ENCODE assay signal across 20 cellular contexts in the genomic region with DNA sequence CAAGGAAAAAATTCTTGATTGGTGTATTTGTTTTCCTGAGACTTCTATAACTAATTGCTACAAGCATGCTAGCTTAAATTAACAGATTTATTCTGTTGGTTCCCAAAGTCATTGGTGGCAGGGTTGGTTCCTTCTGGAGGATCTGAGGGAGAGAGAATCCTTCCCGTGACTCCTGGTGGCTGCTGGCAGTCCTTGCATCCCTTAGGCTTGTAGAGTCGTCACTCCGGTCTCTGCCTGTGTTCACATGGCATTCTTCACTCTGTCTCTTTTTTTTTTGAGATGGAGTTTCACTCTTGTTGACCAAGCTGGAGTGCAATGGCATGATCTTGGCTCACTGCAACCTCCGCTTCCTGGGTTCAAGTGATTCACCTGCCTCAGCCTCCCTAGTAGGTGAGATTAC. TPM values are rescaled to one million over a fixed set of nuclear protein-coding genes. Genes with fewer than 3 reads are reported as not detected.
DNase-seq lines count a peak whose midpoint lies in the region; ATAC-seq and TF ChIP-seq lines count a peak whose summit lies in the region.
"Had no signal": no experiment of that assay in that cellular context is flagged by ENCODE, and none has a peak within 500 bp of the region (broad histone marks: within the 10 kb centered on the region; RNA-seq: fewer than 3 reads in every experiment).

No MANE protein-coding gene starts in this region.

- 83 to 87% (median 86%) methylated on average over 4 of the region's 4 CpGs for WGBS in heart left ventricle, 4 donors
- 97% methylated on average over 4 of the region's 4 CpGs for WGBS in smooth muscle cell (ENCODE audit: low lambda C conversion rate)

- no peak overlapping the region for H2AFZ ChIP-seq in smooth muscle cell (ENCODE audit: low read depth)

- no peaks in the 10 kb centered on the region for H3K27me3 ChIP-seq in left ventricle myocardium inferior (ENCODE audit: low read depth)
- H3K27me3 ChIP-seq in heart left ventricle = no peaks in the 10 kb centered on the region
- H3K27me3 ChIP-seq in smooth muscle cell (ENCODE audit: low read depth) = no peaks in the 10 kb centered on the region

- H3K27ac ChIP-seq in left ventricle myocardium inferior (replicated peaks) (peak overlapping the region; percentile 77), heart left ventricle (peak overlapping the region in 5 of 12 donors; percentile 53 to 86 (median 66)), smooth muscle cell (ENCODE audit: low read depth) (no peak overlapping the region)
- H3K27ac ChIP-seq: KMS-11, SK-N-MC had no signal

- H3K79me2 ChIP-seq in smooth muscle cell (ENCODE audit: low read depth) = peaks cover 44% of the 10 kb centered on the region

- ATAC-seq in heart left ventricle (no peak), GM21723 (IDR thresholded peaks at IDR 0.05; ENCODE audit: unreplicated experiment) (no peak)
- no peak for ATAC-seq in stimulated activated naive B cell treated with anti-CD40 and anti-IgM and Interleukin-4, amounts not matched to agents 10 μg/mL and 1 μg/mL and 100 μg/mL, for 72 hours (replicated peaks)
- ATAC-seq: Panc1 had no signal

- no peak overlapping the region for H3K9ac ChIP-seq in smooth muscle cell (ENCODE audit: low read depth)
- H3K9ac ChIP-seq: KMS-11 had no signal

- H3K9me3 ChIP-seq in left ventricle myocardium inferior (replicated peaks) (no peaks in the 10 kb centered on the region), heart left ventricle (no peaks in the 10 kb centered on the region), smooth muscle cell (replicated peaks; ENCODE audit: low read depth) (no peaks in the 10 kb centered on the region)

- peaks cover 8% of the 10 kb centered on the region for H3F3A ChIP-seq in smooth muscle cell (ENCODE audit: low read depth)

- peaks cover 59% of the 10 kb centered on the region for H3K36me3 ChIP-seq in left ventricle myocardium inferior
- peaks cover 8 to 75% (median 61%) of the 10 kb centered on the region in 9 donors for H3K36me3 ChIP-seq in heart left ventricle
- H3K36me3 ChIP-seq in smooth muscle cell (ENCODE audit: low read depth) = peaks cover 14% of the 10 kb centered on the region

- H3K4me3 ChIP-seq in left ventricle myocardium inferior (no peak overlapping the region), heart left ventricle (no peak overlapping the region), epithelial cell of esophagus (ENCODE audit: low read length) (no peak overlapping the region), smooth muscle cell (no peak overlapping the region)
- H3K4me3 ChIP-seq: SK-N-MC had no signal

- no peaks in the 10 kb centered on the region for H3K27me3 Mint-ChIP-seq in stimulated activated naive B cell treated with anti-CD40 and anti-IgM and Interleukin-4, amounts not matched to agents 10 μg/mL and 1 μg/mL and 100 μg/mL, for 72 hours
- H3K27me3 Mint-ChIP-seq: B cell; CD4-positive, alpha-beta memory T cell had no signal

- H3K27ac Mint-ChIP-seq in stimulated activated naive B cell treated with anti-CD40 and anti-IgM and Interleukin-4, amounts not matched to agents 10 μg/mL and 1 μg/mL and 100 μg/mL, for 72 hours = peak overlapping the region; percentile 25

- TF ChIP-seq POLR2A in heart left ventricle (IDR thresholded peaks at IDR 0.05) = no peak

- TF ChIP-seq CTCF in left ventricle myocardium inferior (IDR thresholded peaks at IDR 0.05; ENCODE audit: borderline replicate concordance) = no peak
- TF ChIP-seq CTCF in heart left ventricle (IDR thresholded peaks at IDR 0.05) = no peak
- TF ChIP-seq CTCF in epithelial cell of esophagus (IDR thresholded peaks at IDR 0.05; ENCODE audit: insufficient read depth, low read depth, low read length, missing control alignments) = peak; percentile 9
- no peak for TF ChIP-seq CTCF in smooth muscle cell (IDR thresholded peaks at IDR 0.05; ENCODE audit: borderline replicate concordance, insufficient read depth, poor library complexity, severe bottlenecking)

- no peak overlapping the region for H3K4me3 Mint-ChIP-seq in stimulated activated naive B cell treated with anti-CD40 and anti-IgM and Interleukin-4, amounts not matched to agents 10 μg/mL and 1 μg/mL and 100 μg/mL, for 72 hours
- H3K4me3 Mint-ChIP-seq: B cell; CD4-positive, alpha-beta memory T cell had no signal

- no peak for DNase-seq in left ventricle myocardium inferior
- DNase-seq in heart left ventricle = no peak
- peak; percentile 50 for DNase-seq in RKO (ENCODE audit: low spot score)
- DNase-seq in epithelial cell of esophagus (ENCODE audit: low read depth) = no peak
- no peak for DNase-seq in stimulated activated naive B cell treated with anti-CD40 and anti-IgM and Interleukin-4, amounts not matched to agents 10 μg/mL and 1 μg/mL and 100 μg/mL, for 72 hours
- no peak for DNase-seq in stimulated activated naive CD4-positive, alpha-beta T cell treated with Interleukin-2 at 50 U/mL for 16 hours (lab: John Stamatoyannopoulos, UW)
- no peak for DNase-seq in smooth muscle cell (lab: John Stamatoyannopoulos, UW; ENCODE audit: unreplicated experiment)
- DNase-seq: CD4-positive, alpha-beta memory T cell; GF-D8; NCI-H1048; NCI-H2107; NCI-H2227 treated with DMSO at 0.1 percent for 48 hours; NCI-H524; Right ventricle myocardium superior had no signal

- H4K20me1 ChIP-seq in smooth muscle cell (ENCODE audit: low read depth) = peaks cover 84% of the 10 kb centered on the region

- H3K9me3 Mint-ChIP-seq in stimulated activated naive B cell treated with anti-CD40 and anti-IgM and Interleukin-4, amounts not matched to agents 10 μg/mL and 1 μg/mL and 100 μg/mL, for 72 hours = no peaks in the 10 kb centered on the region
- H3K9me3 Mint-ChIP-seq: CD4-positive, alpha-beta memory T cell had no signal

- peaks cover 44 to 50% of the 10 kb centered on the region in 2 donors for H3K36me3 Mint-ChIP-seq in stimulated activated naive B cell treated with anti-CD40 and anti-IgM and Interleukin-4, amounts not matched to agents 10 μg/mL and 1 μg/mL and 100 μg/mL, for 72 hours

- H3K4me2 ChIP-seq in smooth muscle cell = no peak overlapping the region
- H3K4me2 ChIP-seq: KMS-11 had no signal

- intact Hi-C loops in left ventricle myocardium inferior (cut with micrococcal nuclease) = loop anchor here (5.0 kb wide), 1 partner anchor 81 kb away; no protein-coding TSS in a partner anchor
- intact Hi-C loops in heart left ventricle (cut with DNase I) = no loop called here

- H3K4me1 Mint-ChIP-seq in stimulated activated naive B cell treated with anti-CD40 and anti-IgM and Interleukin-4, amounts not matched to agents 10 μg/mL and 1 μg/mL and 100 μg/mL, for 72 hours = peaks cover 29 to 59% of the 10 kb centered on the region in 2 donors

- H3K4me1 ChIP-seq in left ventricle myocardium inferior = peaks cover 71% of the 10 kb centered on the region
- H3K4me1 ChIP-seq in heart left ventricle = peaks cover 0 to 60% (median 42%) of the 10 kb centered on the region in 12 donors
- H3K4me1 ChIP-seq in smooth muscle cell (ENCODE audit: low read depth) = peaks cover 8% of the 10 kb centered on the region

RNA-seq across cellular contexts. Expression of a gene that starts 5.3 kb away (rescaled TPM):
- total RNA-seq in left ventricle myocardium inferior (46.4 TPM), heart left ventricle (10 to 100 TPM; 35.6 to 60.3 (median 47.8) TPM), smooth muscle cell (38.2 and 48.0 TPM in 2 replicates)
- polyA plus RNA-seq in heart left ventricle (10 to 100 TPM; 26.2 to 30.4 TPM), smooth muscle cell (61.4 and 68.6 TPM in 2 replicates)

RNA-seq across cellular contexts. Expression of a gene that starts 11.6 kb away (rescaled TPM):
- total RNA-seq in left ventricle myocardium inferior = 38.0 TPM
- 10 to 100 TPM; 39.9 to 55.1 (median 41.5) TPM for total RNA-seq in heart left ventricle
- polyA plus RNA-seq in heart left ventricle = 10 to 100 TPM; 36.8 to 50.1 TPM
- 9.2 and 12.9 TPM in 2 replicates for total RNA-seq in smooth muscle cell
- polyA plus RNA-seq in smooth muscle cell = 26.2 and 34.9 TPM in 2 replicates

RNA-seq across cellular contexts. Expression of a gene that starts 12.6 kb away (rescaled TPM):
- total RNA-seq in left ventricle myocardium inferior (18.2 TPM), heart left ventricle (10 to 100 TPM; 13.7 to 38.9 (median 16.9) TPM), smooth muscle cell (1.5 TPM in 1 of 2 replicates, not detected in the other)
- polyA plus RNA-seq in heart left ventricle (10 to 100 TPM; 21.1 to 24.8 TPM), smooth muscle cell (0.54 and 0.83 TPM in 2 replicates)
- total RNA-seq: MCF 10A had no signal

RNA-seq across cellular contexts. Expression of a gene that starts 56.0 kb away (rescaled TPM):
- 2.3 TPM for total RNA-seq in left ventricle myocardium inferior
- total RNA-seq in heart left ventricle = 1 to 10 TPM; 1.7 to 9.2 (median 3.3) TPM
- 1 to 10 TPM; 3.4 to 5.2 TPM for polyA plus RNA-seq in heart left ventricle
- total RNA-seq in smooth muscle cell = 6.5 and 7.3 TPM in 2 replicates
- polyA plus RNA-seq in smooth muscle cell = 11.5 and 12.3 TPM in 2 replicates
